8 cellular contexts compared by ENCODE assay signal in genomic region chr15:90648137-90649070, GRCh38.
DNase-seq lines count a peak whose midpoint lies in the region; ATAC-seq and TF ChIP-seq lines count a peak whose summit lies in the region.

No MANE protein-coding gene starts in this region.

- H3K9me2 ChIP-seq in hepatocyte (replicated peaks; ENCODE audit: insufficient read depth) = no peaks in the 10 kb centered on the region

- WGBS in hepatocyte (ENCODE audit: low lambda C conversion rate, missing lambda C conversion rate) = 52% methylated on average over 14 of the region's 14 CpGs

- no peak overlapping the region for H2AFZ ChIP-seq in hepatocyte

- TF ChIP-seq CTCF in astrocyte of the spinal cord (IDR thresholded peaks at IDR 0.05; ENCODE audit: low read depth, low read length) (peak; percentile 88), hepatocyte (IDR thresholded peaks at IDR 0.05; ENCODE audit: poor library complexity) (peak; percentile 97), gastrocnemius medialis (IDR thresholded peaks at IDR 0.05 in 4 of 5, conservative IDR thresholded peaks at IDR 0.05 in 1 of 5) (peak; percentile 92 to 95 (median 94))

- H3K36me3 ChIP-seq in hepatocyte (replicated peaks; ENCODE audit: insufficient read depth, low read depth) (no peaks in the 10 kb centered on the region), gastrocnemius medialis (peaks cover 0 to 4% of the 10 kb centered on the region in 2 donors)

- TF ChIP-seq POLR2A in gastrocnemius medialis (IDR thresholded peaks at IDR 0.05) = peak in 1 of 2 donors; percentile 13

- H3K27ac ChIP-seq in hepatocyte (no peak overlapping the region), gastrocnemius medialis (peak overlapping the region; percentile 58 to 79 (median 68))

- intact Hi-C loops in gastrocnemius medialis (cut with DNase I; ENCODE audit: low total_unique reads) = loop anchor here (1.0 kb wide), 2 partner anchors 45 to 238 kb away; no protein-coding TSS in a partner anchor

- no peak overlapping the region for H3K4me2 ChIP-seq in hepatocyte

- in situ Hi-C loops in astrocyte of the spinal cord (cut with HindIII; ENCODE audit: low sequenced_read_pairs) (no loop called here), gastrocnemius medialis (cut with MboI; ENCODE audit: low sequenced_read_pairs in 4 of 4) (loop anchor here (5.0 to 10.0 kb wide), 5 partner anchors 44 to 246 kb away; no protein-coding TSS in a partner anchor)

- no peaks in the 10 kb centered on the region for H3K79me2 ChIP-seq in hepatocyte

- H3K9me3 ChIP-seq in hepatocyte (ENCODE audit: low read depth) (no peaks in the 10 kb centered on the region), gastrocnemius medialis (no peaks in the 10 kb centered on the region)

- no peaks in the 10 kb centered on the region for H3K4me1 ChIP-seq in hepatocyte (ENCODE audit: insufficient read depth)
- H3K4me1 ChIP-seq in gastrocnemius medialis = peaks cover 3 to 4% of the 10 kb centered on the region in 2 donors

- H4K20me1 ChIP-seq in hepatocyte (ENCODE audit: insufficient read depth, poor library complexity, severe bottlenecking) = no peaks in the 10 kb centered on the region

- H3K4me3 ChIP-seq in astrocyte of the spinal cord (ENCODE audit: low read depth, low read length) (no peak overlapping the region), hepatocyte (no peak overlapping the region), gastrocnemius medialis (peak overlapping the region in 1 of 4 donors; percentile 37)

- ATAC-seq in GM21786 (IDR thresholded peaks at IDR 0.05; ENCODE audit: unreplicated experiment) = peak; percentile 71
- peak; percentile 65 to 83 for ATAC-seq in gastrocnemius medialis
- no peak for ATAC-seq in HG03196 (IDR thresholded peaks at IDR 0.05; ENCODE audit: unreplicated experiment)

- DNase-seq in DMS53 treated with DMSO at 0.1 percent for 48 hours (lab: John Stamatoyannopoulos, UW; ENCODE audit: unreplicated experiment) = peak; percentile 27
- DNase-seq in NAMALWA (ENCODE audit: low spot score) = peak; percentile 82
- DNase-seq in T-helper 2 cell = peak in 4 of 5 experiments; percentile 28 to 94 (median 36)
- peak; percentile 67 for DNase-seq in astrocyte of the spinal cord (ENCODE audit: low read depth, low spot score)
- DNase-seq in hepatocyte (ENCODE audit: low spot score) = peak; percentile 83
- DNase-seq in gastrocnemius medialis = peak; percentile 48 to 62

- H3K27me3 ChIP-seq in hepatocyte (no peaks in the 10 kb centered on the region), gastrocnemius medialis (no peaks in the 10 kb centered on the region)

Comparison
In these comparisons a context has a peak if more than half of its experiments do, and no peak if none do; other contexts are left out.
1. DNase-seq: peak in every context shown above with its lines; median percentile 83 in hepatocyte; 82 in NAMALWA; 67 in astrocyte of the spinal cord; 55 in gastrocnemius medialis; 36 in T-helper 2 cell; 27 in DMS53 treated with DMSO at 0.1 percent for 48 hours.